In genomic region chr20:19761853-19762252, GRCh38 we compare ENCODE assay signal across 18 cellular contexts. TPM values are rescaled to one million over a fixed set of nuclear protein-coding genes. Genes with fewer than 3 reads are reported as not detected.
DNase-seq lines count a peak whose midpoint lies in the region; ATAC-seq, FAIRE-seq and TF ChIP-seq lines count a peak whose summit lies in the region.
"Had no signal": no experiment of that assay in that cellular context is flagged by ENCODE, and none has a peak within 500 bp of the region (broad histone marks: within the 10 kb centered on the region; RNA-seq: fewer than 3 reads in every experiment).

No MANE protein-coding gene starts in this region.

- no peaks in the 10 kb centered on the region for H3K36me3 ChIP-seq in left ventricle myocardium inferior
- H3K36me3 ChIP-seq: ascending aorta, prostate gland had no signal

- no peaks in the 10 kb centered on the region for H3K9me3 Mint-ChIP-seq in activated CD4-positive, alpha-beta memory T cell treated with anti-CD3 and anti-CD28 coated beads for 36 hours
- H3K9me3 Mint-ChIP-seq: activated naive CD4-positive, alpha-beta T cell treated with anti-CD3 and anti-CD28 coated beads, Interleukin-2, amount 50 U/mL, for 24 hours; activated T-cell treated with anti-CD3 and anti-CD28 coated beads, Interleukin-2, amount 50 U/mL, for 72 hours; natural killer cell had no signal

- POLR2A ChIA-PET in activated CD4-positive, alpha-beta memory T cell treated with anti-CD3 and anti-CD28 coated beads for 36 hours (lab: Charles Lee) = no interaction called here

- ATAC-seq in left cardiac atrium = no peak
- ATAC-seq: activated T-cell treated with anti-CD3 and anti-CD28 coated beads, Interleukin-2, amount 50 U/mL, for 72 hours; natural killer cell had no signal

- H3K4me1 ChIP-seq in left ventricle myocardium inferior = peaks cover 78% of the 10 kb centered on the region

- no peak for FAIRE-seq in frontal cortex (lab: Jason Lieb, UNC)

- intact Hi-C loops in left ventricle myocardium inferior (cut with micrococcal nuclease) = no loop called here
- intact Hi-C loops in left cardiac atrium (cut with DNase I) = no loop called here
- intact Hi-C loops in activated CD4-positive, alpha-beta memory T cell treated with anti-CD3 and anti-CD28 coated beads for 36 hours (cut with micrococcal nuclease) = no loop called here

- no peak overlapping the region for H3K4me3 Mint-ChIP-seq in activated CD4-positive, alpha-beta memory T cell treated with anti-CD3 and anti-CD28 coated beads for 36 hours
- H3K4me3 Mint-ChIP-seq: activated naive CD4-positive, alpha-beta T cell treated with anti-CD3 and anti-CD28 coated beads, Interleukin-2, amount 50 U/mL, for 24 hours; activated T-cell treated with anti-CD3 and anti-CD28 coated beads, Interleukin-2, amount 50 U/mL, for 72 hours; CD8-positive, alpha-beta memory T cell; natural killer cell had no signal

- H3K4me3 ChIP-seq in left ventricle myocardium inferior = no peak overlapping the region
- H3K4me3 ChIP-seq: ascending aorta, prostate gland had no signal

- H3K9me3 ChIP-seq in left ventricle myocardium inferior (replicated peaks) = no peaks in the 10 kb centered on the region
- H3K9me3 ChIP-seq: ascending aorta, prostate gland had no signal

- no peaks in the 10 kb centered on the region for H3K36me3 Mint-ChIP-seq in activated CD4-positive, alpha-beta memory T cell treated with anti-CD3 and anti-CD28 coated beads for 36 hours
- H3K36me3 Mint-ChIP-seq: activated naive CD4-positive, alpha-beta T cell treated with anti-CD3 and anti-CD28 coated beads, Interleukin-2, amount 50 U/mL, for 24 hours; CD8-positive, alpha-beta memory T cell; natural killer cell had no signal

- no peak overlapping the region for H3K27ac Mint-ChIP-seq in activated CD4-positive, alpha-beta memory T cell treated with anti-CD3 and anti-CD28 coated beads for 36 hours
- H3K27ac Mint-ChIP-seq: activated naive CD4-positive, alpha-beta T cell treated with anti-CD3 and anti-CD28 coated beads, Interleukin-2, amount 50 U/mL, for 24 hours; activated T-cell treated with anti-CD3 and anti-CD28 coated beads, Interleukin-2, amount 50 U/mL, for 72 hours; CD8-positive, alpha-beta memory T cell; natural killer cell had no signal

- no peak for TF ChIP-seq CTCF in left ventricle myocardium inferior (IDR thresholded peaks at IDR 0.05; ENCODE audit: borderline replicate concordance)

- DNase-seq in left ventricle myocardium inferior = no peak
- DNase-seq in left cardiac atrium = no peak
- DNase-seq in NCI-H526 treated with DMSO at 0.1 percent for 48 hours (lab: John Stamatoyannopoulos, UW) = peak; percentile 46
- peak; percentile 49 for DNase-seq in myocyte (ENCODE audit: low read depth)
- no peak for DNase-seq in frontal cortex (ENCODE audit: low spot score in 2 of 2)
- no peak for DNase-seq in NCI-H1048 (lab: John Stamatoyannopoulos, UW)
- DNase-seq in activated CD4-positive, alpha-beta memory T cell treated with anti-CD3 and anti-CD28 coated beads for 36 hours = no peak
- DNase-seq in kidney glomerular epithelial cell (lab: John Stamatoyannopoulos, UW) = no peak
- DNase-seq: activated CD4-positive, alpha-beta T cell treated with anti-CD3 and anti-CD28 coated beads for 1 hour; activated T-cell treated with anti-CD3 and anti-CD28 coated beads, Interleukin-2, amount 50 U/mL, for 72 hours; CD8-positive, alpha-beta memory T cell; natural killer cell; NCI-H187 treated with DMSO at 0.1 percent for 48 hours; stimulated activated CD4-positive, alpha-beta T cell treated with anti-CD3 and anti-CD28 coated beads, Interleukin-4, amount 100 ng/mL, for 24 hours had no signal

- peaks cover 31% of the 10 kb centered on the region for H3K27me3 Mint-ChIP-seq in activated CD4-positive, alpha-beta memory T cell treated with anti-CD3 and anti-CD28 coated beads for 36 hours

- H3K4me1 Mint-ChIP-seq in activated CD4-positive, alpha-beta memory T cell treated with anti-CD3 and anti-CD28 coated beads for 36 hours (ENCODE audit: low read depth) = peaks cover 4% of the 10 kb centered on the region
- H3K4me1 Mint-ChIP-seq: activated naive CD4-positive, alpha-beta T cell treated with anti-CD3 and anti-CD28 coated beads, Interleukin-2, amount 50 U/mL, for 24 hours; CD8-positive, alpha-beta memory T cell; natural killer cell had no signal

- no peaks in the 10 kb centered on the region for H3K27me3 ChIP-seq in left ventricle myocardium inferior (ENCODE audit: low read depth)
- H3K27me3 ChIP-seq: ascending aorta had no signal

- H3K27ac ChIP-seq in left ventricle myocardium inferior (replicated peaks) = peak overlapping the region; percentile 99
- H3K27ac ChIP-seq: prostate gland had no signal

- CTCF ChIA-PET in activated CD4-positive, alpha-beta memory T cell treated with anti-CD3 and anti-CD28 coated beads for 36 hours (lab: Charles Lee) = no interaction called here

RNA-seq across cellular contexts. Expression of gene RIN2, which starts 3.8 kb away (rescaled TPM):
- total RNA-seq in left ventricle myocardium inferior (48.8 TPM), left cardiac atrium (10 to 100 TPM; 43.9 to 50.1 TPM), myocyte (28.3 and 31.6 TPM in 2 replicates), frontal cortex (9.0 TPM)
- polyA plus RNA-seq in myocyte (2012) = 26.7 TPM
- not detected for total RNA-seq in activated CD4-positive, alpha-beta memory T cell treated with anti-CD3 and anti-CD28 coated beads for 36 hours
- total RNA-seq: activated CD8-positive, alpha-beta memory T cell treated with anti-CD3 and anti-CD28 coated beads for 36 hours; activated T-cell treated with anti-CD3 and anti-CD28 coated beads, Interleukin-2, amount 50 U/mL, for 72 hours had no signal
- polyA plus RNA-seq: CD8-positive, alpha-beta memory T cell had no signal

Comparison
In these comparisons a context has a peak if more than half of its experiments do, and no peak if none do; other contexts are left out.
1. DNase-seq: peak in NCI-H526 treated with DMSO at 0.1 percent for 48 hours (single experiment) and myocyte (single experiment); none in left ventricle myocardium inferior (single experiment), left cardiac atrium (single experiment), frontal cortex (0 of 2), NCI-H1048 (single experiment), activated CD4-positive, alpha-beta memory T cell treated with anti-CD3 and anti-CD28 coated beads for 36 hours (single experiment) and kidney glomerular epithelial cell (single experiment).